ENCODE assay signal across 24 cellular contexts in genomic region chr1:218891577-218891976, GRCh38.
"Had no signal": no experiment of that assay in that cellular context is flagged by ENCODE, and none has a peak within 500 bp of the region (broad histone marks: within the 10 kb centered on the region; RNA-seq: fewer than 3 reads in every experiment).

No MANE protein-coding gene starts in this region.

- H3K27ac ChIP-seq: colonic mucosa, coronary artery, epithelial cell of prostate, esophagus muscularis mucosa, esophagus squamous epithelium, foreskin keratinocyte, gastrocnemius medialis, gastroesophageal sphincter, heart left ventricle, heart right ventricle had no signal

- ATAC-seq: effector memory CD8-positive, alpha-beta T cell; esophagus mucosa; foreskin keratinocyte; gastrocnemius medialis; gastroesophageal sphincter; heart left ventricle; heart right ventricle had no signal

- H3K36me3 ChIP-seq: colonic mucosa, esophagus muscularis mucosa, esophagus squamous epithelium, gastrocnemius medialis, gastroesophageal sphincter, heart left ventricle, heart right ventricle had no signal

- H3K4me3 ChIP-seq: colonic mucosa, coronary artery, dorsolateral prefrontal cortex, esophagus muscularis mucosa, esophagus squamous epithelium, gastrocnemius medialis, gastroesophageal sphincter, heart left ventricle, heart right ventricle had no signal

- H3K9me3 ChIP-seq: colonic mucosa, esophagus muscularis mucosa, esophagus squamous epithelium, gastrocnemius medialis, gastroesophageal sphincter, heart left ventricle, heart right ventricle had no signal

- DNase-seq: colonic mucosa; cortex of kidney; dermis blood vessel endothelial cell; dorsolateral prefrontal cortex; effector CD4-positive, alpha-beta T cell; effector CD8-positive, alpha-beta T cell; effector memory CD4-positive, alpha-beta T cell; effector memory CD8-positive, alpha-beta T cell; endodermal cell; erythroblast; esophagus squamous epithelium; foreskin fibroblast; foreskin keratinocyte; foreskin melanocyte; gastrocnemius medialis; glutamatergic neuron; head of caudate nucleus; heart left ventricle; heart right ventricle had no signal

- H3K27me3 ChIP-seq: colonic mucosa, esophagus muscularis mucosa, esophagus squamous epithelium, foreskin keratinocyte, gastrocnemius medialis, gastroesophageal sphincter, heart right ventricle had no signal

- H3K4me1 ChIP-seq: colonic mucosa, gastrocnemius medialis had no signal
